ENCODE assay signal across 8 cellular contexts in the genomic region with DNA sequence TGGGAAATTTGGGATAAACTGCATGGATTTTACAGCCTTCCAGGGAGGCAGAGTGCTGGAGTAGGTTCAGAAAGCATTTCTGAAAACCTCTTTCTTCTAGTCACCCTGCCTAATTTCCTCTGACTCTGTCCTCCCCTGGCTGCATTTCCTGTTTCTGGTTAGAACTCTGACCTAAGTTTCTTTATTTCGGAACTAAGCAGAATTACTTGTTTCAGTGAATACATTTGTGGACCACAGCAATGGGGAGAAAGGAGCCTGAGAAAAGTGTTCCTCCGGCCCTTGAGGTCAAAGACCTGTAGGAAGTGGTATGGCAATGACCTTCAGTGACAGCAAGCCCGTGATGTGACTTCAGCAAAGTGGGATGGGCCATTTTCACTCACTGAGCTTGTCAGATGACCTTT.
A peak's percentile ranks its signal among the peaks of the same experiment; 100 is the strongest.
DNase-seq lines count a peak whose midpoint lies in the region; ATAC-seq lines count a peak whose summit lies in the region.

No MANE protein-coding gene starts in this region.

- H3K9me3 Mint-ChIP-seq in activated naive CD8-positive, alpha-beta T cell treated with anti-CD3 and anti-CD28 coated beads, Interleukin-2, amount 10 ng/mL, durations not matched to agents 7 days and 5 days: peaks cover 6% of the 10 kb centered on the region

- peaks cover 37% of the 10 kb centered on the region for H3K4me1 Mint-ChIP-seq in activated naive CD8-positive, alpha-beta T cell treated with anti-CD3 and anti-CD28 coated beads, Interleukin-2, amount 10 ng/mL, durations not matched to agents 7 days and 5 days

- peaks cover 13% of the 10 kb centered on the region for H3K36me3 Mint-ChIP-seq in activated naive CD8-positive, alpha-beta T cell treated with anti-CD3 and anti-CD28 coated beads, Interleukin-2, amount 10 ng/mL, durations not matched to agents 7 days and 5 days

- in situ Hi-C loops in G401 (cut with HindIII; ENCODE audit: low sequenced_read_pairs): no loop called here

- H3K4me3 ChIP-seq in Jurkat, Clone E6-1 (ENCODE audit: low read length): no peak overlapping the region

- ATAC-seq in GM18867 (IDR thresholded peaks at IDR 0.05; ENCODE audit: unreplicated experiment) (peak; percentile 55), GM19463 (IDR thresholded peaks at IDR 0.05; ENCODE audit: unreplicated experiment) (no peak)
- ATAC-seq in activated naive CD8-positive, alpha-beta T cell treated with anti-CD3 and anti-CD28 coated beads, Interleukin-2, amount 10 ng/mL, durations not matched to agents 7 days and 5 days (ENCODE audit: low read depth): peak; percentile 68

- POLR2A ChIA-PET in activated naive CD8-positive, alpha-beta T cell treated with anti-CD3 and anti-CD28 coated beads, Interleukin-2, amount 10 ng/mL, durations not matched to agents 7 days and 5 days (lab: Charles Lee): interaction anchor here (0.6 to 0.9 kb wide), 2 partner anchors 326 to 333 kb away, joined by 3 read pairs; no protein-coding TSS in a partner anchor

- peaks cover 2% of the 10 kb centered on the region for H3K27me3 Mint-ChIP-seq in activated naive CD8-positive, alpha-beta T cell treated with anti-CD3 and anti-CD28 coated beads, Interleukin-2, amount 10 ng/mL, durations not matched to agents 7 days and 5 days

- H3K27ac Mint-ChIP-seq in activated naive CD8-positive, alpha-beta T cell treated with anti-CD3 and anti-CD28 coated beads, Interleukin-2, amount 10 ng/mL, durations not matched to agents 7 days and 5 days: peak overlapping the region; percentile 37

- peak overlapping the region; percentile 11 for H3K4me3 Mint-ChIP-seq in activated naive CD8-positive, alpha-beta T cell treated with anti-CD3 and anti-CD28 coated beads, Interleukin-2, amount 10 ng/mL, durations not matched to agents 7 days and 5 days

- DNase-seq in A172 (ENCODE audit: low spot score): peak; percentile 42
- DNase-seq in Jurkat, Clone E6-1 (ENCODE audit: low read depth, low spot score): peak; percentile 32
- no peak for DNase-seq in activated naive CD8-positive, alpha-beta T cell treated with anti-CD3 and anti-CD28 coated beads, Interleukin-2, amount 10 ng/mL, durations not matched to agents 7 days and 5 days
- no peak for DNase-seq in G401 (ENCODE audit: low spot score)
- no peak for DNase-seq in NCI-H2227 treated with DMSO at 0.1 percent for 48 hours (lab: John Stamatoyannopoulos, UW)
- DNase-seq in hypothalamus (lab: John Stamatoyannopoulos, UW): no peak

Comparison
In these comparisons a context has a peak if more than half of its experiments do, and no peak if none do; other contexts are left out.
1. DNase-seq: peak in A172 (single experiment) and Jurkat, Clone E6-1 (single experiment); none in activated naive CD8-positive, alpha-beta T cell treated with anti-CD3 and anti-CD28 coated beads, Interleukin-2, amount 10 ng/mL, durations not matched to agents 7 days and 5 days (single experiment), G401 (single experiment), NCI-H2227 treated with DMSO at 0.1 percent for 48 hours (single experiment) and hypothalamus (0 of 51).